In the genomic region with DNA sequence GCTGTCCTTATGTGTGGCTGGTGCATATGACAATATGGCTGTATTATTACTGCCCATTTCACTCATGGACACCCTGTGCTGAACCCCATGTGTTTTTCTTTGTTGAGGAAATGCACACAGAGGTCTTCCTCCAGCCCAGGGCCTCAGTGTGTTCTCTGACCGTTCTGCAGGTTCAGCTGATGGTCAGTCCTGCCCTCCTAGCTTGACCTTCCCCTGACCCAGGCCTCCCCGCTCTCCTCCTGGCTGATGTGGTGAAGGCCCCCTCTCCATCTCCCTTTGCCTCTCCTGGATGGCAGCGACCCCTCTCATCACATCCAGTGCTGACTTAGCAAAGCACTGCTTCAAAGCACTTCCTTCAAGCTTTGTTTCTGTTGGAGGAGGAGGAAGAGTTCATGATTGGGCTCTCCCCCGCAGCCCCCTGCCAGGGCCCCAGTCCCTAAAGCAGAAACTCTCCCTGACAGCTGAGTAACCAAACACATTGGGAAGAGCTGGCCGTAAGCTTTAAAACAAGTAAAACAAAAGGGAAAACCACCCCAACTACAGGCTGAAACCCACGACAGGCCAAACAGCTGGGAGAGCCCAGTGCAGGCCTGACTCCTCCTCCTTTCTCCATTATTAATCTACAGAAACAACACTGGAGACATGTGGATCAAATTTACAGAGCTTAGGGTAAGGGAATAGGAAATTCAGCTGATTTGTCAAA, we compare ENCODE assay signal across 15 cellular contexts.
DNase-seq lines count a peak whose midpoint lies in the region; ATAC-seq and TF ChIP-seq lines count a peak whose summit lies in the region.
"Had no signal": no experiment of that assay in that cellular context is flagged by ENCODE, and none has a peak within 500 bp of the region (broad histone marks: within the 10 kb centered on the region; RNA-seq: fewer than 3 reads in every experiment).

No MANE protein-coding gene starts in this region.

- no peak overlapping the region for H3K4me3 ChIP-seq in cardiac muscle cell
- no peak overlapping the region for H3K4me3 ChIP-seq in adipocyte (ENCODE audit: low read length)
- no peak overlapping the region for H3K4me3 ChIP-seq in mesodermal cell (ENCODE audit: extremely low read depth, insufficient read depth, low read length, poor library complexity, severe bottlenecking)
- H3K4me3 ChIP-seq: esophagus muscularis mucosa, SJSA1, spleen had no signal

- 60 to 63% methylated on average over 3 of the region's 6 CpGs for WGBS in mesodermal cell (ENCODE audit: insufficient coverage in 2 of 2), 2 experiments

- H3K4me1 ChIP-seq in cardiac muscle cell (ENCODE audit: low read depth) (peaks cover 43% of the 10 kb centered on the region), adipocyte (ENCODE audit: control insufficient read depth, insufficient read depth, low read length) (peaks cover 10% of the 10 kb centered on the region), mesodermal cell (ENCODE audit: control insufficient read depth, insufficient read depth, low read length, poor library complexity, severe bottlenecking) (peaks cover 25% of the 10 kb centered on the region)

- DNase-seq in cardiac muscle cell (ENCODE audit: low read depth in 1 of 2, low spot score in 1 of 2) (peak in 1 of 2 donors; percentile 72), left cardiac atrium (no peak), adipocyte (ENCODE audit: low read depth) (peak; percentile 53), DMS79 treated with DMSO at 0.1 percent for 48 hours (lab: John Stamatoyannopoulos, UW) (no peak), DMS153 (lab: John Stamatoyannopoulos, UW) (no peak)
- DNase-seq: activated CD8-positive, alpha-beta memory T cell treated with anti-CD3 and anti-CD28 coated beads, Interleukin-2, amount 10 ng/mL, durations not matched to agents 7 days and 5 days; HCEC 1CT; nucleus accumbens; spleen had no signal

- intact Hi-C loops in left cardiac atrium (cut with DNase I): no loop called here

- no peak overlapping the region for H3K9ac ChIP-seq in adipocyte (ENCODE audit: low read length)

- no peaks in the 10 kb centered on the region for H3K27me3 ChIP-seq in cardiac muscle cell
- no peaks in the 10 kb centered on the region for H3K27me3 ChIP-seq in adipocyte (replicated peaks; ENCODE audit: control insufficient read depth, insufficient read depth, low read length)
- H3K27me3 ChIP-seq: esophagus muscularis mucosa, SJSA1, spleen had no signal

- H3K36me3 ChIP-seq in cardiac muscle cell (no peaks in the 10 kb centered on the region), adipocyte (ENCODE audit: control insufficient read depth, insufficient read depth, low read length, severe bottlenecking) (no peaks in the 10 kb centered on the region), mesodermal cell (ENCODE audit: control insufficient read depth, insufficient read depth, low read length) (peaks cover 5% of the 10 kb centered on the region)
- H3K36me3 ChIP-seq: SJSA1, spleen had no signal

- no peak for TF ChIP-seq CTCF in cardiac muscle cell (IDR thresholded peaks at IDR 0.05; ENCODE audit: low read depth, low read length)

- H3K27ac ChIP-seq in cardiac muscle cell (peak overlapping the region; percentile 88), mesodermal cell (ENCODE audit: low read depth, low read length, severe bottlenecking) (peak overlapping the region; percentile 62)
- H3K27ac ChIP-seq: esophagus muscularis mucosa, HL-60, SJSA1, spleen had no signal

- ATAC-seq in left cardiac atrium (no peak), GM19467 (IDR thresholded peaks at IDR 0.05; ENCODE audit: unreplicated experiment) (no peak), HG02678 (IDR thresholded peaks at IDR 0.05; ENCODE audit: unreplicated experiment) (no peak)
- ATAC-seq: activated CD8-positive, alpha-beta memory T cell treated with anti-CD3 and anti-CD28 coated beads, Interleukin-2, amount 10 ng/mL, durations not matched to agents 7 days and 5 days had no signal

- H3K9me3 ChIP-seq in cardiac muscle cell (ENCODE audit: low read depth) (no peaks in the 10 kb centered on the region), adipocyte (ENCODE audit: control insufficient read depth, low read length) (no peaks in the 10 kb centered on the region), mesodermal cell (ENCODE audit: control insufficient read depth, low read length) (no peaks in the 10 kb centered on the region)
- H3K9me3 ChIP-seq: esophagus muscularis mucosa, SJSA1, spleen had no signal
